ENCODE assay signal across 8 cellular contexts in genomic region chr19:31054430-31054829, GRCh38.
DNase-seq lines count a peak whose midpoint lies in the region; ATAC-seq, FAIRE-seq and TF ChIP-seq lines count a peak whose summit lies in the region.

No MANE protein-coding gene starts in this region.

- CTCF ChIA-PET in CD8-positive, alpha-beta T cell (lab: Charles Lee), result interaction anchor here (0.5 to 1.1 kb wide), 3 partner anchors 10 to 1171 kb away, joined by 3 to 4 read pairs (median 4); no protein-coding TSS in a partner anchor
- CTCF ChIA-PET in GM10248 (lab: Yijun Ruan, JAX), result interaction anchor here (1.2 kb wide), 1 partner anchor 11 kb away, joined by 4 read pairs; no protein-coding TSS in a partner anchor

- peaks cover 18% of the 10 kb centered on the region for H3K27me3 Mint-ChIP-seq in CD8-positive, alpha-beta T cell (ENCODE audit: low read depth)
- H3K27me3 Mint-ChIP-seq in immature natural killer cell (ENCODE audit: low read depth in 3 of 3), result peaks cover 0 to 2% (median 2%) of the 10 kb centered on the region in 3 donors

- H3K27ac Mint-ChIP-seq in CD8-positive, alpha-beta T cell, result no peak overlapping the region
- H3K27ac Mint-ChIP-seq in immature natural killer cell, result no peak overlapping the region
- no peak overlapping the region for H3K27ac Mint-ChIP-seq in stimulated activated effector memory CD8-positive, alpha-beta T cell treated with anti-CD3 and anti-CD28 coated beads, Interleukin-12 subunit alpha, Interleukin-12 subunit beta, amount 100 ng/mL, for 72 hours

- H3K4me1 ChIP-seq in CD8-positive, alpha-beta T cell (ENCODE audit: insufficient read depth, low read length), result no peaks in the 10 kb centered on the region

- no peaks in the 10 kb centered on the region for H3K9me3 ChIP-seq in CD8-positive, alpha-beta T cell (ENCODE audit: low read length)

- POLR2A ChIA-PET in CD8-positive, alpha-beta T cell (lab: Charles Lee), result no interaction called here
- POLR2A ChIA-PET in GM10248 (lab: Yijun Ruan, JAX), result no interaction called here

- TF ChIP-seq CTCF in CD8-positive, alpha-beta T cell (IDR thresholded peaks at IDR 0.05), result peak; percentile 14
- no peak for TF ChIP-seq CTCF in GM10248 (IDR thresholded peaks at IDR 0.05; ENCODE audit: control extremely low read depth, extremely low read depth, low read depth, missing control alignments)

- H3K27ac ChIP-seq in CD8-positive, alpha-beta T cell (ENCODE audit: low read depth, low read length), result no peak overlapping the region

- no peaks in the 10 kb centered on the region for H3K36me3 ChIP-seq in CD8-positive, alpha-beta T cell (ENCODE audit: insufficient read depth, low read length)

- H3K4me1 Mint-ChIP-seq in CD8-positive, alpha-beta T cell (ENCODE audit: low read depth), result no peaks in the 10 kb centered on the region
- no peaks in the 10 kb centered on the region for H3K4me1 Mint-ChIP-seq in immature natural killer cell
- no peaks in the 10 kb centered on the region for H3K4me1 Mint-ChIP-seq in stimulated activated effector memory CD8-positive, alpha-beta T cell treated with anti-CD3 and anti-CD28 coated beads, Interleukin-12 subunit alpha, Interleukin-12 subunit beta, amount 100 ng/mL, for 72 hours

- no peak overlapping the region for H3K4me3 Mint-ChIP-seq in CD8-positive, alpha-beta T cell
- H3K4me3 Mint-ChIP-seq in immature natural killer cell, result no peak overlapping the region
- no peak overlapping the region for H3K4me3 Mint-ChIP-seq in stimulated activated effector memory CD8-positive, alpha-beta T cell treated with anti-CD3 and anti-CD28 coated beads, Interleukin-12 subunit alpha, Interleukin-12 subunit beta, amount 100 ng/mL, for 72 hours

- intact Hi-C loops in CD8-positive, alpha-beta T cell (cut with DNase I, micrococcal nuclease), result loop anchor here in 1 of 2 experiments (2.0 kb wide), 1 partner anchor 302 kb away; no protein-coding TSS in a partner anchor

- no peaks in the 10 kb centered on the region for H3K9me3 Mint-ChIP-seq in CD8-positive, alpha-beta T cell
- peaks cover 0 to 3% (median 0%) of the 10 kb centered on the region in 6 donors for H3K9me3 Mint-ChIP-seq in immature natural killer cell
- H3K9me3 Mint-ChIP-seq in stimulated activated effector memory CD8-positive, alpha-beta T cell treated with anti-CD3 and anti-CD28 coated beads, Interleukin-12 subunit alpha, Interleukin-12 subunit beta, amount 100 ng/mL, for 72 hours, result no peaks in the 10 kb centered on the region

- no peak overlapping the region for H3K4me3 ChIP-seq in CD8-positive, alpha-beta T cell (ENCODE audit: low read depth, low read length)

- peak in 2 of 7 experiments; percentile 10 to 13 for DNase-seq in CD8-positive, alpha-beta T cell
- peak; percentile 75 for DNase-seq in MV-4-11 (lab: John Stamatoyannopoulos, UW)
- peak; percentile 10 for DNase-seq in activated T-helper 9 cell treated with anti-CD3 and anti-CD28 coated beads, Interleukin-2, amount 50 U/mL, for 16 hours (ENCODE audit: low read depth)
- peak in 2 of 3 donors; percentile 9 to 32 for DNase-seq in immature natural killer cell
- DNase-seq in stimulated activated effector memory CD8-positive, alpha-beta T cell treated with anti-CD3 and anti-CD28 coated beads, Interleukin-12 subunit alpha, Interleukin-12 subunit beta, amount 100 ng/mL, for 72 hours (ENCODE audit: low spot score in 2 of 2), result peak; percentile 4 to 52
- DNase-seq in OCI-M1 (lab: John Stamatoyannopoulos, UW), result no peak
- no peak for DNase-seq in GM12891 (ENCODE audit: insufficient read length, low spot score)
- no peak for DNase-seq in GM10248 (ENCODE audit: extremely low spot score)

- FAIRE-seq in GM12891 (lab: Jason Lieb, UNC), result no peak

- no peaks in the 10 kb centered on the region for H3K36me3 Mint-ChIP-seq in CD8-positive, alpha-beta T cell
- no peaks in the 10 kb centered on the region for H3K36me3 Mint-ChIP-seq in immature natural killer cell
- H3K36me3 Mint-ChIP-seq in stimulated activated effector memory CD8-positive, alpha-beta T cell treated with anti-CD3 and anti-CD28 coated beads, Interleukin-12 subunit alpha, Interleukin-12 subunit beta, amount 100 ng/mL, for 72 hours, result no peaks in the 10 kb centered on the region

- no peaks in the 10 kb centered on the region for H3K27me3 ChIP-seq in CD8-positive, alpha-beta T cell (ENCODE audit: insufficient read depth, low read length)

- ATAC-seq in CD8-positive, alpha-beta T cell, result no peak
- ATAC-seq in stimulated activated effector memory CD8-positive, alpha-beta T cell treated with anti-CD3 and anti-CD28 coated beads, Interleukin-12 subunit alpha, Interleukin-12 subunit beta, amount 100 ng/mL, for 72 hours, result peak; percentile 84

- TF ChIP-seq POLR2A in GM12891 (IDR thresholded peaks at IDR 0.05; ENCODE audit: low read depth, low read length), result no peak

TF ChIP-seq in GM12891, 5 proteins besides CTCF, POLR2A, EP300 and RAD21:
- TF ChIP-seq POU2F2 (IDR thresholded peaks at IDR 0.05; ENCODE audit: low read depth, low read length) (no peak), TAF1 (IDR thresholded peaks at IDR 0.05; ENCODE audit: low read depth, low read length) (no peak), PAX5 (IDR thresholded peaks at IDR 0.05; ENCODE audit: insufficient read depth, low read length, severe bottlenecking) (no peak), POLR2AphosphoS5 (IDR thresholded peaks at IDR 0.05; ENCODE audit: low read depth, low read length) (no peak), SPI1 (IDR thresholded peaks at IDR 0.05; ENCODE audit: low read depth, low read length) (no peak)

Comparison
In these comparisons a context has a peak if more than half of its experiments do, and no peak if none do; other contexts are left out.
1. DNase-seq: peak in MV-4-11 (single experiment), activated T-helper 9 cell treated with anti-CD3 and anti-CD28 coated beads, Interleukin-2, amount 50 U/mL, for 16 hours (single experiment), immature natural killer cell (2 of 3) and stimulated activated effector memory CD8-positive, alpha-beta T cell treated with anti-CD3 and anti-CD28 coated beads, Interleukin-12 subunit alpha, Interleukin-12 subunit beta, amount 100 ng/mL, for 72 hours (2 of 2); none in OCI-M1 (single experiment), GM12891 (single experiment) and GM10248 (single experiment).